Comparison of ENCODE assay signal across 8 cellular contexts in the genomic region with DNA sequence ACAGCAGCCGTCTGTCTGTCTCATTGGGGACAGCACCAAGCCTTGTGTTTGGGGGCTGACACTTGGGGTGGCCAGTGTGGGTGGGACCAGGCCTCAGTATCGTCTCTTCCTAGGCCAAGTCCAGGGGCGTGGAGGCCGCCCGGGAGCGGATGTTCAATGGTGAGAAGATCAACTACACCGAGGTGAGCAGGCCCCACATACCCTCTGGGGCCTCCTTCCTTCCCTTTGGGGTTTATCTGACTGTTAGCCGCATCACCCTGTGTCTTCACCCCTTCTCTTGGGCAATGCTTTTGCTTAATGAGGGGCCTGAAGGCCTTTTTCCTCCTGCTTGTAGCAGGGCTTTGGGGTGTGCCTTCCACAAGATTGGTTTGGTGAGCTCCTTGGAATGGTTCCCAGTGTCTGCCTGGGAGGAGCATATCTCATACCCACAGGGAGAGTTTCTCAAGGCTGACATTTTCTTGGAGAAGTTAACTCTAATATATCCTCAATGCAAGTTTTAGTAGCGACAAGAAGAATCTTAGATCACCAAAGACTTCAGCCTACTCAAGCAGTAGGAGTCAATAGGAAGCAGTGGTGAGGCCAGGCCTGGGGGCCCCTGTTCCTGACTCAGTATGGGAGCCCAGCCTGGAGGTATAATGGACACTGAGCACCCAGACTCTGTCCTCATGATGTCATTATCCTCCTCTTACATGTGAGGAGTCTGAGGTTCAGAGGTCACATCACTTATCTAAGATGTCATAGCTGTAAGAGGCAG. TPM values are rescaled to one million over a fixed set of nuclear protein-coding genes. Genes with fewer than 3 reads are reported as not detected.
DNase-seq lines count a peak whose midpoint lies in the region; ATAC-seq and TF ChIP-seq lines count a peak whose summit lies in the region.

No MANE protein-coding gene starts in this region.

- peak overlapping the region; percentile 99 for H3K4me2 ChIP-seq in OCI-LY3 (ENCODE audit: low read length)

- H3K4me1 Mint-ChIP-seq in endodermal cell: peaks cover 17% of the 10 kb centered on the region

- H3K27ac Mint-ChIP-seq in endodermal cell: no peak overlapping the region

- DNase-seq in GM04503 (ENCODE audit: low read depth) (peak; percentile 41), endodermal cell (no peak), retinal pigment epithelial cell (ENCODE audit: low read depth) (no peak), 8988T (no peak), OCI-M1 (lab: John Stamatoyannopoulos, UW) (no peak)

- H3K9me3 Mint-ChIP-seq in endodermal cell: no peaks in the 10 kb centered on the region

- H3K27me3 ChIP-seq in OCI-LY3 (ENCODE audit: low read depth, low read length) (no peaks in the 10 kb centered on the region), endodermal cell (ENCODE audit: control insufficient read depth, insufficient read depth, low read length, poor library complexity, severe bottlenecking) (no peaks in the 10 kb centered on the region)

- no peak for ATAC-seq in HG02938 (IDR thresholded peaks at IDR 0.05; ENCODE audit: unreplicated experiment)
- no peak for ATAC-seq in GM19324 (IDR thresholded peaks at IDR 0.05; ENCODE audit: low FRiP score, unreplicated experiment)

- H3K9me3 ChIP-seq in OCI-LY3 (ENCODE audit: insufficient read depth, low read length) (no peaks in the 10 kb centered on the region), endodermal cell (ENCODE audit: control insufficient read depth, low read length) (no peaks in the 10 kb centered on the region)

- no peak for TF ChIP-seq CTCF in OCI-LY3 (IDR thresholded peaks at IDR 0.05; ENCODE audit: low read depth, low read length)
- TF ChIP-seq CTCF in endodermal cell (conservative IDR thresholded peaks at IDR 0.05): no peak
- no peak for TF ChIP-seq CTCF in retinal pigment epithelial cell (conservative IDR thresholded peaks at IDR 0.05; ENCODE audit: low read depth, low read length)

- H3K27me3 Mint-ChIP-seq in endodermal cell (ENCODE audit: insufficient read depth): peaks cover 3% of the 10 kb centered on the region

- H2AFZ ChIP-seq in OCI-LY3 (ENCODE audit: low read depth, low read length): no peak overlapping the region

- peaks cover 33% of the 10 kb centered on the region for H3K36me3 Mint-ChIP-seq in endodermal cell (ENCODE audit: low read depth)

- peaks cover 56% of the 10 kb centered on the region for H3K36me3 ChIP-seq in OCI-LY3 (replicated peaks; ENCODE audit: low read depth, low read length)
- peaks cover 35% of the 10 kb centered on the region for H3K36me3 ChIP-seq in endodermal cell (ENCODE audit: control insufficient read depth, insufficient read depth, low read length)

- H3K9ac ChIP-seq in OCI-LY3 (ENCODE audit: low read length): peak overlapping the region; percentile 94
- H3K9ac ChIP-seq in endodermal cell (ENCODE audit: extremely low read depth, low read length, poor library complexity, severe bottlenecking): no peak overlapping the region

- H3K27ac ChIP-seq in OCI-LY3 (ENCODE audit: low read length): no peak overlapping the region; the same call in 1 of the 2 replicates
- H3K27ac ChIP-seq in endodermal cell (ENCODE audit: low read depth, low read length): no peak overlapping the region

- peaks cover 37% of the 10 kb centered on the region for H4K20me1 ChIP-seq in OCI-LY3 (ENCODE audit: insufficient read depth, low read length)

- H3K4me3 Mint-ChIP-seq in endodermal cell: peak overlapping the region; percentile 85

- H3K79me2 ChIP-seq in OCI-LY3 (ENCODE audit: low read length): peaks cover 68% of the 10 kb centered on the region

- peak overlapping the region; percentile 91 for H3K4me3 ChIP-seq in OCI-LY3 (ENCODE audit: low read length)
- H3K4me3 ChIP-seq in endodermal cell (ENCODE audit: low read length): peak overlapping the region; percentile 91
- H3K4me3 ChIP-seq in retinal pigment epithelial cell (ENCODE audit: low read length): peak overlapping the region; percentile 63

- peaks cover 20% of the 10 kb centered on the region for H3K4me1 ChIP-seq in OCI-LY3 (ENCODE audit: low read length)
- H3K4me1 ChIP-seq in endodermal cell (ENCODE audit: control insufficient read depth, insufficient read depth, low read length): no peaks in the 10 kb centered on the region

- WGBS in endodermal cell (ENCODE audit: insufficient coverage in 1 of 2, insufficient read length in 1 of 2), 2 experiments: 95 to 100% methylated on average over 3 to 9 of the region's 9 CpGs

RNA-seq across cellular contexts. Expression of gene GPI, which starts 1.9 kb away (rescaled TPM):
- 100 to 1,000 TPM; 181 to 183 TPM for total RNA-seq in endodermal cell
- polyA plus RNA-seq in endodermal cell (2013, experiment 1 of 2): 139 TPM
- 133 TPM for polyA plus RNA-seq in endodermal cell (2013, experiment 2 of 2)

RNA-seq across cellular contexts. Expression of gene PDCD2L, which starts 37.4 kb away (rescaled TPM):
- 10 to 100 TPM; 25.0 to 25.1 TPM for total RNA-seq in endodermal cell
- polyA plus RNA-seq in endodermal cell (2013, experiment 1 of 2): 25.7 TPM
- 15.5 TPM for polyA plus RNA-seq in endodermal cell (2013, experiment 2 of 2)
